Comparison of ENCODE assay signal across 9 cellular contexts in genomic region chr11:6603287-6604080, GRCh38. TPM values are rescaled to one million over a fixed set of nuclear protein-coding genes. Genes with fewer than 3 reads are reported as not detected.
DNase-seq lines count a peak whose midpoint lies in the region; ATAC-seq, FAIRE-seq and TF ChIP-seq lines count a peak whose summit lies in the region.
"Had no signal": no experiment of that assay in that cellular context is flagged by ENCODE, and none has a peak within 500 bp of the region (broad histone marks: within the 10 kb centered on the region; RNA-seq: fewer than 3 reads in every experiment).

Gene ILK (plus strand): TSS chr11:6603774. CDS start chr11:6604272, 498 bp downstream.
Gene RRP8 (minus strand): TSS chr11:6603616. CDS start chr11:6603502, 114 bp downstream.

- POLR2A ChIA-PET in HepG2 (lab: Yijun Ruan, JAX) = interaction anchor here (1.3 to 2.7 kb wide), 5 partner anchors 9 to 122 kb away, joined by 4 to 22 read pairs (median 6); partner anchors contain the start of genes ARFIP2, MRPL17, TAF10 and TIMM10B

- peaks cover 49 to 62% (median 56%) of the 10 kb centered on the region in 10 experiments for H3K4me1 ChIP-seq in BLaER1 treated with 17β-estradiol and CSF1 and Interleukin-3, amounts not matched to agents 10 nM and 100 nM
- peaks cover 69% of the 10 kb centered on the region for H3K4me1 ChIP-seq in HepG2 (ENCODE audit: insufficient read depth, low read length)

- CTCF ChIA-PET in HepG2 (lab: Yijun Ruan, JAX; ENCODE audit: low intra/inter-chr PET ratio, low total read pairs) = interaction anchor here (0.9 to 1.1 kb wide), 2 partner anchors 65 to 80 kb away, joined by 3 to 4 read pairs; partner anchors contain the start of gene MRPL17

- H2AFZ ChIP-seq in HepG2 (ENCODE audit: low read length) = peak within 1 kb of the TSS; percentile 51

- no peaks in the 10 kb centered on the region for H3K27me3 ChIP-seq in BLaER1 treated with 17β-estradiol and CSF1 and Interleukin-3, amounts not matched to agents 10 nM and 100 nM
- no peaks in the 10 kb centered on the region; a peak in 1 of 5 replicates for H3K27me3 ChIP-seq in HepG2 (ENCODE audit: control insufficient read depth in 1 of 2, insufficient read depth in 2 of 2, low read length in 2 of 2)

- intact Hi-C loops in HepG2 (cut with micrococcal nuclease; ENCODE audit: unreplicated experiment) = loop anchor here (2.0 to 5.0 kb wide), 3 partner anchors 15 to 71 kb away; partner anchors contain the start of gene TPP1

- no peak; a peak in 1 of 4 replicates for TF ChIP-seq EP300 in HepG2 (IDR thresholded peaks at IDR 0.05; ENCODE audit: low read depth in 2 of 2, low read length in 2 of 2)
- TF ChIP-seq EP300 in HepG2 (CRISPR knock-in tag; IDR thresholded peaks at IDR 0.05; ENCODE audit: borderline replicate concordance) = no peak

- peaks cover 21 to 78% (median 49%) of the 10 kb centered on the region in 11 experiments; a peak in 20 of 22 replicates for H4K20me1 ChIP-seq in BLaER1 treated with 17β-estradiol and CSF1 and Interleukin-3, amounts not matched to agents 10 nM and 100 nM
- H4K20me1 ChIP-seq in HepG2 (ENCODE audit: insufficient read depth, low read length) = no peaks in the 10 kb centered on the region

- no peak for FAIRE-seq in HepG2 (lab: Jason Lieb, UNC)
- FAIRE-seq: endometrium had no signal

- TF ChIP-seq CTCF in HepG2 (CRISPR knock-in tag; IDR thresholded peaks at IDR 0.05) = peak; percentile 56

- peak; percentile 54 for TF ChIP-seq RAD21 in HepG2 (CRISPR knock-in tag; IDR thresholded peaks at IDR 0.05)

- peak; percentile 88 for DNase-seq in NCI-H526 treated with DMSO at 0.1 percent for 48 hours (lab: John Stamatoyannopoulos, UW)
- peak; percentile 83 for DNase-seq in activated CD4-positive, alpha-beta T cell treated with anti-CD3 and anti-CD28 coated beads, Interleukin-2, amount 50 U/mL, for 1 hour
- DNase-seq in dedifferentiated amniotic fluid mesenchymal stem cell (ENCODE audit: extremely low spot score) = peak; percentile 83
- peak; percentile 79 for DNase-seq in HepG2 (ENCODE audit: low spot score)
- DNase-seq in stimulated activated CD4-positive, alpha-beta T cell treated with anti-CD3 and anti-CD28 coated beads, Interleukin-2, amount 100 ng/mL, for 48 hours = peak; percentile 83 to 84

- H3K9ac ChIP-seq in BLaER1 treated with 17β-estradiol and CSF1 and Interleukin-3, amounts not matched to agents 10 nM and 100 nM = peak within 1 kb of the TSS; percentile 80 to 94 (median 90)
- H3K9ac ChIP-seq in HepG2 (ENCODE audit: insufficient read depth, low read depth, low read length) = peak within 1 kb of the TSS; percentile 93

- WGBS in HepG2 (ENCODE audit: low lambda C conversion rate) = under 1% methylated on average over 59 of the region's 72 CpGs

- peak within 1 kb of the TSS; percentile 81 to 96 (median 88) for H3K4me3 ChIP-seq in BLaER1 treated with 17β-estradiol and CSF1 and Interleukin-3, amounts not matched to agents 10 nM and 100 nM
- H3K4me3 ChIP-seq in HepG2 (replicated peaks in 1 of 3; ENCODE audit: insufficient read depth in 1 of 3, low read depth in 2 of 3, low read length in 3 of 3) = peak within 1 kb of the TSS; percentile 86 to 97 (median 89)

- in situ Hi-C loops in HepG2 (cut with HindIII; ENCODE audit: extremely low pct_ligation_motif_present, low pct_unique_long_range_greater_than_20kb) = loop anchor here (10.0 kb wide), 1 partner anchor 119 kb away; the partner anchor contains the start of genes ARFIP2 and TIMM10B

- H3K9me3 ChIP-seq in BLaER1 treated with 17β-estradiol and CSF1 and Interleukin-3, amounts not matched to agents 10 nM and 100 nM (replicated peaks in 1 of 11) = no peaks in the 10 kb centered on the region
- H3K9me3 ChIP-seq in HepG2 (ENCODE audit: low read length) = no peaks in the 10 kb centered on the region

- BruUV-seq in HepG2 (replicated peaks; lab: Mats Ljungman, UMichigan) = no TSS peak

- H3K79me2 ChIP-seq in HepG2 (ENCODE audit: insufficient read depth, low read length) = peaks cover 55% of the 10 kb centered on the region

- peak; percentile 64 to 82 for TF ChIP-seq POLR2A in HepG2 (IDR thresholded peaks at IDR 0.05; ENCODE audit: insufficient read depth in 1 of 2, low read depth in 2 of 2, low read length in 2 of 2)

- ATAC-seq in GM19324 (IDR thresholded peaks at IDR 0.05; ENCODE audit: low FRiP score, unreplicated experiment) = peak; percentile 89
- ATAC-seq in HG03457 (IDR thresholded peaks at IDR 0.05; ENCODE audit: unreplicated experiment) = peak; percentile 52
- peak; percentile 83 for ATAC-seq in HepG2

- peak within 1 kb of the TSS; percentile 89 to 98 (median 95) for H3K4me2 ChIP-seq in BLaER1 treated with 17β-estradiol and CSF1 and Interleukin-3, amounts not matched to agents 10 nM and 100 nM
- peak within 1 kb of the TSS; percentile 99 for H3K4me2 ChIP-seq in HepG2 (ENCODE audit: low read depth, low read length)

- peak within 1 kb of the TSS; percentile 69 to 88 (median 83) for H3K27ac ChIP-seq in BLaER1 treated with 17β-estradiol and CSF1 and Interleukin-3, amounts not matched to agents 10 nM and 100 nM
- H3K27ac ChIP-seq in HepG2 (ENCODE audit: extremely low read length, insufficient read depth, low read length) = peak within 1 kb of the TSS; percentile 83

- H3K36me3 ChIP-seq in BLaER1 treated with 17β-estradiol and CSF1 and Interleukin-3, amounts not matched to agents 10 nM and 100 nM = peaks cover 42 to 57% (median 46%) of the 10 kb centered on the region in 11 experiments
- H3K36me3 ChIP-seq in HepG2 (replicated peaks in 1 of 2; ENCODE audit: control insufficient read depth in 1 of 2, insufficient read depth in 2 of 2, low read length in 2 of 2) = peaks cover 15 to 36% of the 10 kb centered on the region in 2 experiments

TF ChIP-seq in HepG2, 621 proteins besides CTCF, POLR2A, EP300 and RAD21 (continues in another document):
- 0 out of 2 replicates have a peak, but pooled peaks have one; percentile 54 for TF ChIP-seq PLSCR1 (CRISPR knock-in tag; IDR thresholded peaks at IDR 0.05; ENCODE audit: borderline replicate concordance)
- TF ChIP-seq ZNF576 (CRISPR knock-in tag; IDR thresholded peaks at IDR 0.05) = no peak
- TF ChIP-seq SMAD3 (CRISPR knock-in tag; IDR thresholded peaks at IDR 0.05) = peak; percentile 81

RNA-seq across cellular contexts. Expression of gene ILK, which starts in this region (rescaled TPM):
- total RNA-seq in HepG2 (2016; rRNA removed; fragmentation: Illumina TruSeq; extraction: Trizol) = 70.3 and 78.1 TPM in 2 replicates
- 16.4 and 17.1 TPM in 2 replicates for total RNA-seq in HepG2 (2016; cell fraction: cytosol; rRNA removed; fragmentation: Illumina TruSeq; extraction: Trizol; ENCODE audit: low read depth)
- total RNA-seq in HepG2 (2016; cell fraction: insoluble cytoplasmic fraction; rRNA removed; fragmentation: Illumina TruSeq; extraction: Trizol) = 76.3 and 78.2 TPM in 2 replicates
- 27.7 and 34.3 TPM in 2 replicates for total RNA-seq in HepG2 (2016; cell fraction: membrane; rRNA removed; fragmentation: Illumina TruSeq; extraction: Trizol)
- 37.1 and 41.4 TPM in 2 replicates for total RNA-seq in HepG2 (2016; cell fraction: nucleus; rRNA removed; fragmentation: Illumina TruSeq; extraction: Trizol)
- polyA plus RNA-seq in HepG2 (2011; rRNA removed) = 108 and 118 TPM in 2 replicates
- 111 and 115 TPM in 2 replicates for polyA plus RNA-seq in HepG2 (2011; cell fraction: cytosol; rRNA removed)
- polyA plus RNA-seq in HepG2 (2011; cell fraction: nucleus; rRNA removed) = 123 and 126 TPM in 2 replicates
- polyA plus RNA-seq in HepG2 (2012) = 51.2 and 60.5 TPM in 2 replicates
- polyA plus RNA-seq in HepG2 (2016; cell fraction: cytosol; fragmentation: Illumina TruSeq; extraction: Trizol; ENCODE audit: low read depth) = 21.0 and 21.5 TPM in 2 replicates
- 73.1 and 87.0 TPM in 2 replicates for polyA plus RNA-seq in HepG2 (2016; cell fraction: insoluble cytoplasmic fraction; fragmentation: Illumina TruSeq; extraction: Trizol; ENCODE audit: low read depth)
- 25.9 and 28.0 TPM in 2 replicates for polyA plus RNA-seq in HepG2 (2016; cell fraction: membrane; fragmentation: Illumina TruSeq; extraction: Trizol; ENCODE audit: low read depth)
- polyA plus RNA-seq in HepG2 (2016; cell fraction: nucleus; fragmentation: Illumina TruSeq; extraction: Trizol; ENCODE audit: insufficient read depth, low read depth) = 62.8 and 70.6 TPM in 2 replicates
- 144 and 217 TPM in 2 replicates for polyA minus RNA-seq in HepG2 (2011; rRNA and poly(A)+ RNA removed; ENCODE audit: low replicate concordance)
- 53.4 and 54.9 TPM in 2 replicates for polyA minus RNA-seq in HepG2 (2011; cell fraction: cytosol; rRNA and poly(A)+ RNA removed)
- polyA minus RNA-seq in HepG2 (2011; cell fraction: nucleus; rRNA and poly(A)+ RNA removed) = 55.0 and 72.9 TPM in 2 replicates

RNA-seq across cellular contexts. Expression of gene RRP8, which starts in this region (rescaled TPM):
- total RNA-seq in HepG2 (2016; rRNA removed; fragmentation: Illumina TruSeq; extraction: Trizol) = 21.6 and 29.1 TPM in 2 replicates
- 3.8 and 5.1 TPM in 2 replicates for total RNA-seq in HepG2 (2016; cell fraction: cytosol; rRNA removed; fragmentation: Illumina TruSeq; extraction: Trizol; ENCODE audit: low read depth)
- 21.5 and 32.8 TPM in 2 replicates for total RNA-seq in HepG2 (2016; cell fraction: insoluble cytoplasmic fraction; rRNA removed; fragmentation: Illumina TruSeq; extraction: Trizol)
- 9.7 and 11.5 TPM in 2 replicates for total RNA-seq in HepG2 (2016; cell fraction: membrane; rRNA removed; fragmentation: Illumina TruSeq; extraction: Trizol)
- total RNA-seq in HepG2 (2016; cell fraction: nucleus; rRNA removed; fragmentation: Illumina TruSeq; extraction: Trizol) = 16.4 and 20.2 TPM in 2 replicates
- polyA plus RNA-seq in HepG2 (2011; rRNA removed) = 7.2 and 7.7 TPM in 2 replicates
- polyA plus RNA-seq in HepG2 (2011; cell fraction: cytosol; rRNA removed) = 4.3 and 4.5 TPM in 2 replicates
- polyA plus RNA-seq in HepG2 (2011; cell fraction: nucleus; rRNA removed) = 6.7 and 8.1 TPM in 2 replicates
- 9.2 and 11.7 TPM in 2 replicates for polyA plus RNA-seq in HepG2 (2012)
- polyA plus RNA-seq in HepG2 (2016; cell fraction: cytosol; fragmentation: Illumina TruSeq; extraction: Trizol; ENCODE audit: low read depth) = 2.3 and 3.9 TPM in 2 replicates
- 25.8 and 25.9 TPM in 2 replicates for polyA plus RNA-seq in HepG2 (2016; cell fraction: insoluble cytoplasmic fraction; fragmentation: Illumina TruSeq; extraction: Trizol; ENCODE audit: low read depth)
- polyA plus RNA-seq in HepG2 (2016; cell fraction: membrane; fragmentation: Illumina TruSeq; extraction: Trizol; ENCODE audit: low read depth) = 5.2 and 6.2 TPM in 2 replicates
- polyA plus RNA-seq in HepG2 (2016; cell fraction: nucleus; fragmentation: Illumina TruSeq; extraction: Trizol; ENCODE audit: insufficient read depth, low read depth) = 17.3 and 18.4 TPM in 2 replicates
- polyA minus RNA-seq in HepG2 (2011; rRNA and poly(A)+ RNA removed; ENCODE audit: low replicate concordance) = 9.9 and 22.6 TPM in 2 replicates
- polyA minus RNA-seq in HepG2 (2011; cell fraction: cytosol; rRNA and poly(A)+ RNA removed) = 1.8 and 3.3 TPM in 2 replicates
- 19.1 and 22.3 TPM in 2 replicates for polyA minus RNA-seq in HepG2 (2011; cell fraction: nucleus; rRNA and poly(A)+ RNA removed)

Comparison
In these comparisons a context has a peak if more than half of its experiments do, and no peak if none do; other contexts are left out.
1. Peak in every context shown above with its lines: DNase-seq, ATAC-seq, H3K4me3 ChIP-seq and H3K27ac ChIP-seq.